ENCODE assay signal across 14 cellular contexts in the genomic region with DNA sequence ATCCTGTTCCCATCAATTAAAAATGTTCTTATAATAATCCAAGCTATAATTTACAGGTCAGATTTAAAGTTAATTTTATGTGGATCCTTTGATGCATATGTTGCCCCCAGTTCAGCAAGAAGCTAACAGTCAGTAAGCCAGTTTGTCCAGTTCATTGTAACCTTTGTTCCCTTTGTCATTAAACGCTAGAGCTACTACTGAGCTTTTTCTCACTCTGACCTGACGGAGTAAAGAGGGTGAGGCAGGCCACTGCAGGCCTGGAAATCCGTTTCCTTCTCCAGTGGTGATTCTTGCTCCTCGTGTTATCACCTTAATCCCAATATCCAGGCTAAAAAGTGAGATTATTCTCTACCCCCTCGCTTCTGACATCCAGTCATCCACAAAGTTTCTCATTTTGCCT. TPM values are rescaled to one million over a fixed set of nuclear protein-coding genes. Genes with fewer than 3 reads are reported as not detected.
DNase-seq lines count a peak whose midpoint lies in the region; ATAC-seq and TF ChIP-seq lines count a peak whose summit lies in the region.
"Had no signal": no experiment of that assay in that cellular context is flagged by ENCODE, and none has a peak within 500 bp of the region (broad histone marks: within the 10 kb centered on the region; RNA-seq: fewer than 3 reads in every experiment).

No MANE protein-coding gene starts in this region.

- H3K4me3 ChIP-seq in CD8-positive, alpha-beta T cell (ENCODE audit: low read depth, low read length): no peak overlapping the region
- peak overlapping the region; percentile 38 for H3K4me3 ChIP-seq in LNCaP clone FGC (ENCODE audit: low read depth, low read length)
- H3K4me3 ChIP-seq: GM23248 had no signal

- no peak for TF ChIP-seq CTCF in CD8-positive, alpha-beta T cell (IDR thresholded peaks at IDR 0.05)
- no peak for TF ChIP-seq CTCF in LNCaP clone FGC (IDR thresholded peaks at IDR 0.05; ENCODE audit: control insufficient read depth, extremely low read depth, insufficient read depth)

- no peaks in the 10 kb centered on the region for H3K9me3 Mint-ChIP-seq in CD8-positive, alpha-beta T cell
- no peaks in the 10 kb centered on the region for H3K9me3 Mint-ChIP-seq in effector memory CD8-positive, alpha-beta T cell
- H3K9me3 Mint-ChIP-seq in naive B cell: no peaks in the 10 kb centered on the region
- H3K9me3 Mint-ChIP-seq: CD14-positive monocyte had no signal

- peaks cover 23% of the 10 kb centered on the region for H3K36me3 ChIP-seq in CD8-positive, alpha-beta T cell (ENCODE audit: insufficient read depth, low read length)

- H3K27ac Mint-ChIP-seq in CD8-positive, alpha-beta T cell: peak overlapping the region; percentile 64
- peak overlapping the region; percentile 58 to 72 for H3K27ac Mint-ChIP-seq in effector memory CD8-positive, alpha-beta T cell
- H3K27ac Mint-ChIP-seq in naive B cell: peak overlapping the region in 4 of 6 donors; percentile 3 to 77 (median 67)

- H3K9me3 ChIP-seq in CD8-positive, alpha-beta T cell (ENCODE audit: low read length): no peaks in the 10 kb centered on the region

- H3K27ac ChIP-seq in CD8-positive, alpha-beta T cell (ENCODE audit: low read depth, low read length): no peak overlapping the region
- H3K27ac ChIP-seq: GM23248 had no signal

- CTCF ChIA-PET in CD8-positive, alpha-beta T cell (lab: Charles Lee): interaction anchor here (1.8 to 2.0 kb wide), 2 partner anchors 112 to 114 kb away, joined by 4 to 6 read pairs; no protein-coding TSS in a partner anchor

- no peak for DNase-seq in CD8-positive, alpha-beta T cell
- DNase-seq in LNCaP clone FGC (ENCODE audit: low read depth) (no peak), naive B cell (no peak)
- DNase-seq in effector memory CD8-positive, alpha-beta T cell: no peak
- DNase-seq in stimulated activated CD4-positive, alpha-beta T cell treated with anti-CD3 and anti-CD28 coated beads, Interleukin-2, amount 100 ng/mL, for 48 hours: no peak
- DNase-seq: activated effector memory CD4-positive, alpha-beta T cell treated with anti-CD3 and anti-CD28 coated beads, Interleukin-2, amount 50 U/mL, for 16 hours; cortex of kidney; GM23248; NCI-H446 had no signal

- no peak for ATAC-seq in CD8-positive, alpha-beta T cell
- no peak for ATAC-seq in effector memory CD8-positive, alpha-beta T cell (replicated peaks)
- ATAC-seq in naive B cell (ENCODE audit: low read depth in 2 of 2) (no peak), HG02870 (IDR thresholded peaks at IDR 0.05; ENCODE audit: unreplicated experiment) (no peak), HG03135 (IDR thresholded peaks at IDR 0.05; ENCODE audit: unreplicated experiment) (no peak), HG02610 (IDR thresholded peaks at IDR 0.05; ENCODE audit: unreplicated experiment) (no peak)
- ATAC-seq: Right ventricle myocardium inferior had no signal

- no peaks in the 10 kb centered on the region for H3K27me3 ChIP-seq in CD8-positive, alpha-beta T cell (ENCODE audit: insufficient read depth, low read length)

- peaks cover 57% of the 10 kb centered on the region for H3K4me1 ChIP-seq in CD8-positive, alpha-beta T cell (ENCODE audit: insufficient read depth, low read length)

- H3K4me3 Mint-ChIP-seq in CD8-positive, alpha-beta T cell: no peak overlapping the region
- peak overlapping the region; percentile 2 to 95 for H3K4me3 Mint-ChIP-seq in effector memory CD8-positive, alpha-beta T cell
- H3K4me3 Mint-ChIP-seq in naive B cell: no peak overlapping the region
- H3K4me3 Mint-ChIP-seq: CD14-positive monocyte had no signal

- H3K36me3 Mint-ChIP-seq in CD8-positive, alpha-beta T cell: peaks cover 66% of the 10 kb centered on the region
- H3K36me3 Mint-ChIP-seq in effector memory CD8-positive, alpha-beta T cell (ENCODE audit: insufficient read depth): peaks cover 62% of the 10 kb centered on the region
- peaks cover 8 to 23% of the 10 kb centered on the region in 2 donors for H3K36me3 Mint-ChIP-seq in naive B cell

- POLR2A ChIA-PET in CD8-positive, alpha-beta T cell (lab: Charles Lee): interaction anchor here (2.5 kb wide), 1 partner anchor 10 kb away, joined by 14 read pairs; the partner anchor contains the start of gene YBX1

- no peaks in the 10 kb centered on the region for H3K27me3 Mint-ChIP-seq in CD8-positive, alpha-beta T cell (ENCODE audit: low read depth)
- no peaks in the 10 kb centered on the region for H3K27me3 Mint-ChIP-seq in effector memory CD8-positive, alpha-beta T cell
- H3K27me3 Mint-ChIP-seq in naive B cell: no peaks in the 10 kb centered on the region

- intact Hi-C loops in CD8-positive, alpha-beta T cell (cut with DNase I, micrococcal nuclease): no loop called here

- H3K4me1 Mint-ChIP-seq in CD8-positive, alpha-beta T cell (ENCODE audit: low read depth): peaks cover 83% of the 10 kb centered on the region
- H3K4me1 Mint-ChIP-seq in effector memory CD8-positive, alpha-beta T cell (ENCODE audit: low read depth in 2 of 2): peaks cover 40 to 65% of the 10 kb centered on the region in 2 donors
- H3K4me1 Mint-ChIP-seq in naive B cell: peaks cover 47 to 65% (median 63%) of the 10 kb centered on the region in 3 donors

RNA-seq across cellular contexts. Expression of gene YBX1, which starts 10.2 kb away (rescaled TPM):
- 100 to 1,000 TPM; 440 to 450 TPM for total RNA-seq in CD8-positive, alpha-beta T cell
- 100 to 1,000 TPM in 5 of 6 donors, 10 to 100 TPM in 1; 88.9 to 117 (median 110) TPM for polyA plus RNA-seq in naive B cell (ENCODE audit: low read depth in 6 of 6)

RNA-seq across cellular contexts. Expression of gene PPIH, which starts 34.2 kb away (rescaled TPM):
- total RNA-seq in CD8-positive, alpha-beta T cell: 10 to 100 TPM; 31.0 to 33.2 TPM
- 10 to 100 TPM; 54.1 to 86.8 (median 72.1) TPM for polyA plus RNA-seq in naive B cell (ENCODE audit: low read depth in 6 of 6)

RNA-seq across cellular contexts. Expression of gene CLDN19, which starts 47.6 kb away (rescaled TPM):
- not detected for total RNA-seq in CD8-positive, alpha-beta T cell
- under 1 TPM in 1 of 6 donors, not detected in 5; 0.11 TPM for polyA plus RNA-seq in naive B cell (ENCODE audit: low read depth in 6 of 6)
- total RNA-seq: GM23248, Right ventricle myocardium inferior had no signal
- polyA plus RNA-seq: CD14-positive monocyte, GM23248 had no signal

Comparison
In these comparisons a context has a peak if more than half of its experiments do, and no peak if none do; other contexts are left out.
1. H3K4me3 Mint-ChIP-seq: peak in effector memory CD8-positive, alpha-beta T cell (2 of 2); none in CD8-positive, alpha-beta T cell (single experiment) and naive B cell (0 of 8).
2. Peak in every context shown above with its lines, with median percentiles within 50 percentile points of each other: H3K27ac Mint-ChIP-seq.